In the genomic region with DNA sequence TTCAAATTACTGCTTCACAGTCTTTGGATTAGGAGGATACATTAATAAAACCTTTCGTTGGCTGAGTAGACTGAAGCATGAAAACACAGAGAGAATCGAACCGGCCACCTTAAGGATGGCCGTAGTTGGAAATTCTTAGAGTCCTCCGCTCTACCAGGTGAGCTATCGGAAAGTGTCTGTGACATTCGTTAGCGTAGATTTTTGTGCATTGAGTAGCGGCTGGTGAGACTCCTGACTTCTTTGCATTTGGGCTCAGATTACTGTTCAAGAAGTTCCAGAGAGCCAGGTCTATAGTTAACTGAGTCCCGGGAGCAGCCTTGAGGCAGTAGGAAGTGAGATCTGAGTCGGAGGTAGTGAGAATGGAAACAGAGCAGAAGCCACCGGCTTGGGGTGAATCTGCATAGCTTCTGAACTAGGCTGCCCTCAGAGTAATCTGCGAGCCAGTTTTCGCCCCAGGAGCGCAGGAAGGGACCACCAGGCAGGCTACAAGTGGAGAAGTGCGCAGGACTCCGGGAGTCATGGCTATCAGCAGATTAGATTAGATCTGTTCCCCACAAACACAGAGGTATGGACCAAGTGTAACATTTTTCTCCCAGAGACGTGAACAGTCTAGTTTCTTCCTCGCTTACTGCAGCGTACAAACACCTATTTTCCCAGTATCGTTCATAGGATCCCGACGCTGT, we compare ENCODE assay signal across 1 cellular context.
TF ChIP-seq lines count a peak whose summit lies in the region.

No MANE protein-coding gene starts in this region.

TF ChIP-seq in endothelial cell of umbilical vein, 7 proteins besides CTCF, POLR2A, EP300 and RAD21:
- TF ChIP-seq, protein P1, sequence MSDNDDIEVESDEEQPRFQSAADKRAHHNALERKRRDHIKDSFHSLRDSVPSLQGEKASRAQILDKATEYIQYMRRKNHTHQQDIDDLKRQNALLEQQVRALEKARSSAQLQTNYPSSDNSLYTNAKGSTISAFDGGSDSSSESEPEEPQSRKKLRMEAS (IDR thresholded peaks at IDR 0.05; ENCODE audit: insufficient read depth, insufficient read length) = no peak
- no peak for TF ChIP-seq JUN (IDR thresholded peaks at IDR 0.05; ENCODE audit: borderline replicate concordance, insufficient read depth, insufficient read length, low read depth)
- TF ChIP-seq EZH2 (IDR thresholded peaks at IDR 0.05; ENCODE audit: borderline replicate concordance, low read depth, low read length, severe bottlenecking) = no peak
- TF ChIP-seq FOS (IDR thresholded peaks at IDR 0.05; ENCODE audit: borderline replicate concordance, insufficient read depth, low read length) = no peak
- TF ChIP-seq GATA2 (IDR thresholded peaks at IDR 0.05; ENCODE audit: insufficient read depth, insufficient read length, low read depth, low read length) = no peak
